8 cellular contexts compared by ENCODE assay signal in genomic region chrX:16695079-16695676, GRCh38. TPM values are rescaled to one million over a fixed set of nuclear protein-coding genes. Genes with fewer than 3 reads are reported as not detected.
DNase-seq lines count a peak whose midpoint lies in the region; ATAC-seq, FAIRE-seq and TF ChIP-seq lines count a peak whose summit lies in the region.

No MANE protein-coding gene starts in this region.

- H3K9me3 ChIP-seq in AG04450 (ENCODE audit: control insufficient read depth, insufficient read depth, low read length) (no peaks in the 10 kb centered on the region), MG63 (no peaks in the 10 kb centered on the region), lower lobe of right lung (no peaks in the 10 kb centered on the region)

- peak; percentile 62 to 80 for ATAC-seq in lower lobe of right lung

- DNase-seq in AG04450 (ENCODE audit: low read depth, low spot score) (no peak), GM18507 (ENCODE audit: extremely low spot score, insufficient read length, low read depth) (no peak), MG63 (peak; percentile 17), cerebellum (ENCODE audit: low spot score) (peak; percentile 33), lower lobe of right lung (peak; percentile 50), COR-L47 (lab: John Stamatoyannopoulos, UW) (no peak)
- peak; percentile 72 for DNase-seq in activated CD4-positive, CD25-positive, alpha-beta regulatory T cell treated with anti-CD3 and anti-CD28 coated beads, Interleukin-2, amount 50 U/mL, for 72 hours
- peak; percentile 59 for DNase-seq in stimulated activated CD8-positive, alpha-beta memory T cell treated with anti-CD3 and anti-CD28 coated beads, Interleukin-4, amount 100 ng/mL, for 24 hours (ENCODE audit: low read depth)

- H3K27ac ChIP-seq in AG04450 (ENCODE audit: low read depth, low read length) (no peak overlapping the region), lower lobe of right lung (no peak overlapping the region)

- no peak overlapping the region for H3K4me3 ChIP-seq in AG04450 (ENCODE audit: low read depth, low read length)
- no peak overlapping the region for H3K4me3 ChIP-seq in MG63
- no peak overlapping the region for H3K4me3 ChIP-seq in lower lobe of right lung

- H3K36me3 ChIP-seq in MG63: no peaks in the 10 kb centered on the region; the same call in 1 of the 2 replicates
- H3K36me3 ChIP-seq in lower lobe of right lung: peaks cover 38% of the 10 kb centered on the region

- peak; percentile 72 for TF ChIP-seq CTCF in AG04450 (IDR thresholded peaks at IDR 0.05; ENCODE audit: low read depth, low read length)
- peak; percentile 74 for TF ChIP-seq CTCF in lower lobe of right lung (IDR thresholded peaks at IDR 0.05)

- POLR2A ChIA-PET in AG04450 (lab: Yijun Ruan, JAX): no interaction called here

- FAIRE-seq in GM18507 (lab: Jason Lieb, UNC): peak; percentile 87

- no peaks in the 10 kb centered on the region for H3K27me3 ChIP-seq in AG04450 (ENCODE audit: control insufficient read depth, insufficient read depth, low read length)
- H3K27me3 ChIP-seq in MG63: no peaks in the 10 kb centered on the region
- no peaks in the 10 kb centered on the region for H3K27me3 ChIP-seq in lower lobe of right lung (ENCODE audit: low read depth)

- intact Hi-C loops in lower lobe of right lung (cut with DNase I): no loop called here

- CTCF ChIA-PET in AG04450 (lab: Charles Lee): interaction anchor here (1.8 to 1.9 kb wide), 2 partner anchors 258 to 846 kb away, joined by 4 to 8 read pairs; no protein-coding TSS in a partner anchor

- no peaks in the 10 kb centered on the region for H3K4me1 ChIP-seq in lower lobe of right lung

RNA-seq across cellular contexts. Expression of gene CTPS2, which starts 17.3 kb away (rescaled TPM):
- 9.5 and 11.7 TPM in 2 replicates for polyA plus RNA-seq in AG04450 (2011; rRNA removed)
- polyA minus RNA-seq in AG04450 (2011; rRNA and poly(A)+ RNA removed): 11.2 and 15.2 TPM in 2 replicates
- total RNA-seq in MG63 (2014; rRNA removed; shearing (Covaris generic); ENCODE audit: low replicate concordance): 9.2 and 13.2 TPM in 2 replicates
- total RNA-seq in cerebellum (32.1 TPM), lower lobe of right lung (11.3 TPM)

RNA-seq across cellular contexts. Expression of gene SYAP1, which starts 24.2 kb away (rescaled TPM):
- 14.5 and 16.2 TPM in 2 replicates for polyA plus RNA-seq in AG04450 (2011; rRNA removed)
- 10.3 and 13.8 TPM in 2 replicates for polyA minus RNA-seq in AG04450 (2011; rRNA and poly(A)+ RNA removed)
- total RNA-seq in MG63 (2014; rRNA removed; shearing (Covaris generic); ENCODE audit: low replicate concordance): 26.6 and 34.1 TPM in 2 replicates
- total RNA-seq in cerebellum (15.1 TPM), lower lobe of right lung (21.8 TPM)

RNA-seq across cellular contexts. Expression of gene S100G, which starts 45.2 kb away (rescaled TPM):
- polyA plus RNA-seq in AG04450 (2011; rRNA removed): not detected in 2 replicates
- not detected in 2 replicates for polyA minus RNA-seq in AG04450 (2011; rRNA and poly(A)+ RNA removed)
- not detected in 2 replicates for total RNA-seq in MG63 (2014; rRNA removed; shearing (Covaris generic); ENCODE audit: low replicate concordance)
- total RNA-seq in cerebellum: not detected
- not detected for total RNA-seq in lower lobe of right lung

Comparison
In these comparisons a context has a peak if more than half of its experiments do, and no peak if none do; other contexts are left out.
1. DNase-seq: peak in MG63 (single experiment), activated CD4-positive, CD25-positive, alpha-beta regulatory T cell treated with anti-CD3 and anti-CD28 coated beads, Interleukin-2, amount 50 U/mL, for 72 hours (single experiment), cerebellum (single experiment), lower lobe of right lung (single experiment) and stimulated activated CD8-positive, alpha-beta memory T cell treated with anti-CD3 and anti-CD28 coated beads, Interleukin-4, amount 100 ng/mL, for 24 hours (single experiment); none in AG04450 (single experiment), GM18507 (single experiment) and COR-L47 (single experiment).